22 cellular contexts compared by ENCODE assay signal in genomic region chr3:43442872-43443395, GRCh38.
DNase-seq lines count a peak whose midpoint lies in the region; ATAC-seq, FAIRE-seq and TF ChIP-seq lines count a peak whose summit lies in the region.
"Had no signal": no experiment of that assay in that cellular context is flagged by ENCODE, and none has a peak within 500 bp of the region (broad histone marks: within the 10 kb centered on the region; RNA-seq: fewer than 3 reads in every experiment).

No MANE protein-coding gene starts in this region.

- H3K4me2 ChIP-seq in A549 (no peak overlapping the region), K562 (ENCODE audit: insufficient read depth, low read length) (no peak overlapping the region), trophoblast cell (ENCODE audit: low read length) (peak overlapping the region; percentile 14)
- H3K4me2 ChIP-seq: PC-9 had no signal

- intact Hi-C loops in K562 (cut with micrococcal nuclease) = no loop called here

- FAIRE-seq in A549 (lab: Jason Lieb, UNC) (no peak), K562 (lab: Jason Lieb, UNC) (no peak)
- FAIRE-seq: GM12892, GM18507 had no signal

- BruUV-seq in K562 (replicated peaks; lab: Mats Ljungman, UMichigan) = no TSS peak

- TF ChIP-seq EP300 in A549 (IDR thresholded peaks at IDR 0.05) (no peak), K562 (IDR thresholded peaks at IDR 0.05; ENCODE audit: low read length) (no peak)

- no peak overlapping the region for H3K14ac ChIP-seq in trophoblast cell (ENCODE audit: low read length)

- no peak overlapping the region for H3K18ac ChIP-seq in trophoblast cell (ENCODE audit: low read length)

- in situ Hi-C loops in K562 (cut with MboI) = no loop called here

- H3K4me1 Mint-ChIP-seq in HFFc6 (ENCODE audit: low read depth) = peaks cover 30% of the 10 kb centered on the region
- no peaks in the 10 kb centered on the region for H3K4me1 Mint-ChIP-seq in activated CD4-positive, alpha-beta T cell treated with anti-CD3 and anti-CD28 coated beads, Interleukin-2, amount 10 ng/mL, durations not matched to agents 7 days and 5 days

- no peaks in the 10 kb centered on the region for H4K20me1 ChIP-seq in K562 (replicated peaks; ENCODE audit: control insufficient read depth, insufficient read depth, low read length)

- no peak overlapping the region for H3K9ac ChIP-seq in K562 (ENCODE audit: insufficient read depth in 1 of 2, low read depth in 2 of 2, low read length in 2 of 2)
- no peak overlapping the region for H3K9ac ChIP-seq in trophoblast cell (ENCODE audit: low read length)

- H3K27ac Mint-ChIP-seq in HFFc6 = peak overlapping the region; percentile 16; the same call in 1 of the 2 replicates
- H3K27ac Mint-ChIP-seq in activated CD4-positive, alpha-beta T cell treated with anti-CD3 and anti-CD28 coated beads, Interleukin-2, amount 10 ng/mL, durations not matched to agents 7 days and 5 days = no peak overlapping the region
- H3K27ac Mint-ChIP-seq: CD4-positive, alpha-beta T cell had no signal

- no peak for TF ChIP-seq CTCF in A549 (IDR thresholded peaks at IDR 0.05)
- TF ChIP-seq CTCF in HFFc6 (IDR thresholded peaks at IDR 0.05) = no peak
- 0 out of 6 replicates have a peak, but pooled peaks of 1 of the 3 experiments have one; percentile 10 for TF ChIP-seq CTCF in K562 (IDR thresholded peaks at IDR 0.05 in 2 of 3, conservative IDR thresholded peaks at IDR 0.05 in 1 of 3; ENCODE audit: insufficient read depth in 2 of 3, low read depth in 1 of 3, low read length in 3 of 3)

- TF ChIP-seq RAD21 in A549 (conservative IDR thresholded peaks at IDR 0.05 in 1 of 2, IDR thresholded peaks at IDR 0.05 in 1 of 2) = no peak
- no peak for TF ChIP-seq RAD21 in K562 (CRISPR knock-in tag; conservative IDR thresholded peaks at IDR 0.05 in 1 of 2, IDR thresholded peaks at IDR 0.05 in 1 of 2)

- H3K79me1 ChIP-seq in trophoblast cell (ENCODE audit: low read length) = no peaks in the 10 kb centered on the region

- CTCF ChIA-PET in A549 (lab: Yijun Ruan, JAX) (no interaction called here), K562 (lab: Yijun Ruan, JAX; ENCODE audit: low intra/inter-chr PET ratio) (no interaction called here)
- CTCF ChIA-PET in activated CD4-positive, alpha-beta T cell treated with anti-CD3 and anti-CD28 coated beads, Interleukin-2, amount 10 ng/mL, durations not matched to agents 7 days and 5 days (lab: Charles Lee) = no interaction called here

- H3K36me3 ChIP-seq in K562 (ENCODE audit: control insufficient read depth, insufficient read depth, low read length) (no peaks in the 10 kb centered on the region; the same call in 2 of the 3 replicates), trophoblast cell (ENCODE audit: control insufficient read depth in 1 of 2, insufficient read depth in 2 of 2, low read length in 2 of 2) (no peaks in the 10 kb centered on the region)

- no peaks in the 10 kb centered on the region for H3K9me3 ChIP-seq in A549
- no peaks in the 10 kb centered on the region for H3K9me3 ChIP-seq in K562 (replicated peaks; ENCODE audit: control insufficient read depth, insufficient read depth, low read depth, low read length)
- H3K9me3 ChIP-seq in trophoblast cell (ENCODE audit: insufficient read depth, low read depth, low read length) = no peaks in the 10 kb centered on the region

- H3K27me3 ChIP-seq in K562 (ENCODE audit: control insufficient read depth in 2 of 2, insufficient read depth in 2 of 2, low read length in 2 of 2) = no peaks in the 10 kb centered on the region
- H3K27me3 ChIP-seq in trophoblast cell (ENCODE audit: insufficient read depth, low read length) = no peaks in the 10 kb centered on the region

- no peak overlapping the region for H4K91ac ChIP-seq in trophoblast cell (ENCODE audit: low read depth, low read length)

- H3K4me3 ChIP-seq in A549 (no peak overlapping the region), K562 (no peak overlapping the region), trophoblast cell (ENCODE audit: low read depth, low read length) (no peak overlapping the region)
- H3K4me3 ChIP-seq: PC-9 had no signal

- no peak overlapping the region for H4K8ac ChIP-seq in trophoblast cell (ENCODE audit: low read depth, low read length)

- H3K4me3 Mint-ChIP-seq in HFFc6 = no peak overlapping the region
- no peak overlapping the region for H3K4me3 Mint-ChIP-seq in activated CD4-positive, alpha-beta T cell treated with anti-CD3 and anti-CD28 coated beads, Interleukin-2, amount 10 ng/mL, durations not matched to agents 7 days and 5 days
- H3K4me3 Mint-ChIP-seq: CD4-positive, alpha-beta T cell; T-cell had no signal

- H3K9me3 Mint-ChIP-seq in HFFc6 = no peaks in the 10 kb centered on the region
- H3K9me3 Mint-ChIP-seq in activated CD4-positive, alpha-beta T cell treated with anti-CD3 and anti-CD28 coated beads, Interleukin-2, amount 10 ng/mL, durations not matched to agents 7 days and 5 days = peaks cover 6% of the 10 kb centered on the region

- H2AFZ ChIP-seq in K562 (ENCODE audit: low read depth, low read length) (no peak overlapping the region), trophoblast cell (ENCODE audit: insufficient read depth, low read length, poor library complexity) (no peak overlapping the region)
- H2AFZ ChIP-seq: PC-9 had no signal

- no peak overlapping the region for H2BK5ac ChIP-seq in trophoblast cell (ENCODE audit: low read depth, low read length, poor library complexity)

- POLR2A ChIA-PET in A549 (lab: Yijun Ruan, JAX) (no interaction called here), K562 (lab: Yijun Ruan, JAX) (interaction anchor here (0.6 kb wide), 1 partner anchor 762 kb away, joined by 3 read pairs; no protein-coding TSS in a partner anchor)
- POLR2A ChIA-PET in activated CD4-positive, alpha-beta T cell treated with anti-CD3 and anti-CD28 coated beads, Interleukin-2, amount 10 ng/mL, durations not matched to agents 7 days and 5 days (lab: Charles Lee) = no interaction called here

- no peak overlapping the region for H3K4ac ChIP-seq in trophoblast cell (ENCODE audit: low read depth, low read length)

- WGBS in A549 (ENCODE audit: missing lambda C conversion rate) = 94% methylated on average over 2 of the region's 2 CpGs
- WGBS in K562 (ENCODE audit: insufficient coverage, low coverage, missing lambda C conversion rate) = 29% methylated on average over 2 of the region's 2 CpGs
- no CpG with 5 or more reads among the region's 2 CpGs for WGBS in trophoblast cell (ENCODE audit: extremely low coverage, insufficient coverage, insufficient read length)

- no peak overlapping the region for H2AK5ac ChIP-seq in trophoblast cell (ENCODE audit: low read length)

- H3K27me3 Mint-ChIP-seq in HFFc6 (ENCODE audit: insufficient read depth) = no peaks in the 10 kb centered on the region
- no peaks in the 10 kb centered on the region for H3K27me3 Mint-ChIP-seq in activated CD4-positive, alpha-beta T cell treated with anti-CD3 and anti-CD28 coated beads, Interleukin-2, amount 10 ng/mL, durations not matched to agents 7 days and 5 days
- H3K27me3 Mint-ChIP-seq: CD4-positive, alpha-beta T cell; T-cell had no signal

- H3K4me1 ChIP-seq in A549 (no peaks in the 10 kb centered on the region), K562 (replicated peaks in 1 of 2; ENCODE audit: control insufficient read depth in 2 of 2, insufficient read depth in 2 of 2, low read length in 2 of 2) (no peaks in the 10 kb centered on the region), trophoblast cell (ENCODE audit: control insufficient read depth in 1 of 2, insufficient read depth in 2 of 2, low read length in 2 of 2) (no peaks in the 10 kb centered on the region)

- H4K12ac ChIP-seq in trophoblast cell (ENCODE audit: low read depth, low read length) = no peak overlapping the region

- no peak overlapping the region for H3K27ac ChIP-seq in A549
- no peak overlapping the region for H3K27ac ChIP-seq in K562 (ENCODE audit: extremely low read depth, low read depth, low read length)
- H3K27ac ChIP-seq in trophoblast cell (ENCODE audit: low read depth, low read length) = no peak overlapping the region
- H3K27ac ChIP-seq: 22Rv1, PC-9, RWPE1 had no signal

- TF ChIP-seq POLR2A in A549 (IDR thresholded peaks at IDR 0.05; ENCODE audit: low read length) = no peak
- TF ChIP-seq POLR2A in K562 (conservative IDR thresholded peaks at IDR 0.05) = no peak

- peaks cover 8% of the 10 kb centered on the region for H3K36me3 Mint-ChIP-seq in HFFc6 (ENCODE audit: low read depth)
- H3K36me3 Mint-ChIP-seq in activated CD4-positive, alpha-beta T cell treated with anti-CD3 and anti-CD28 coated beads, Interleukin-2, amount 10 ng/mL, durations not matched to agents 7 days and 5 days (ENCODE audit: low read depth) = peaks cover 6% of the 10 kb centered on the region

- ATAC-seq in A549 (peak; percentile 36 to 73; a peak in 3 of 6 replicates), K562 (peak; percentile 57; the same call in 2 of the 3 replicates), HG03439 (IDR thresholded peaks at IDR 0.05; ENCODE audit: unreplicated experiment) (no peak)
- ATAC-seq: SK-N-SH treated with all-trans-retinoic acid at 6 μM for 48 hours, T-cell had no signal

- H3K9me1 ChIP-seq in K562 (ENCODE audit: control insufficient read depth, insufficient read depth, low read length) = no peaks in the 10 kb centered on the region

- H2BK120ac ChIP-seq in trophoblast cell (ENCODE audit: insufficient read depth, low read length, poor library complexity) = no peak overlapping the region

- H2BK12ac ChIP-seq in trophoblast cell (ENCODE audit: low read length) = no peak overlapping the region

- DNase-seq in A549 (ENCODE audit: low read depth in 1 of 2, low spot score in 1 of 2) = no peak
- DNase-seq in HFFc6 = no peak
- no peak for DNase-seq in K562 (ENCODE audit: extremely low read depth in 1 of 4, low spot score in 3 of 4)
- no peak for DNase-seq in trophoblast cell
- DNase-seq in activated CD4-positive, alpha-beta T cell treated with anti-CD3 and anti-CD28 coated beads, Interleukin-2, amount 10 ng/mL, durations not matched to agents 7 days and 5 days = no peak
- no peak for DNase-seq in stimulated activated CD4-positive, alpha-beta T cell treated with anti-CD3 and anti-CD28 coated beads, Interleukin-15, amount 100 ng/mL, for 24 hours
- no peak for DNase-seq in T-helper 2 cell
- DNase-seq: Calu3; CD4-positive, alpha-beta T cell; NCI-H1417; NCI-H187; NCI-H2107; NCI-H524; PC-9; SIG-M5; T-cell had no signal

- H3K79me2 ChIP-seq in K562 (ENCODE audit: control insufficient read depth, insufficient read depth, low read length) (no peaks in the 10 kb centered on the region), trophoblast cell (ENCODE audit: control insufficient read depth, insufficient read depth, low read length, poor library complexity) (no peaks in the 10 kb centered on the region)

- no peak overlapping the region for H3K23ac ChIP-seq in trophoblast cell (ENCODE audit: low read length)

TF ChIP-seq in A549, 52 proteins besides CTCF, POLR2A, EP300 and RAD21 (continues in another document):
- TF ChIP-seq ESRRA (IDR thresholded peaks at IDR 0.05; ENCODE audit: borderline replicate concordance, low read length) (no peak), ZC3H11A (IDR thresholded peaks at IDR 0.05) (no peak), MAZ (IDR thresholded peaks at IDR 0.05; ENCODE audit: borderline replicate concordance, low read depth, low read length) (no peak)

TF ChIP-seq in K562, 482 proteins besides CTCF, POLR2A, EP300 and RAD21:
- TF ChIP-seq ZNF143 (CRISPR knock-in tag; IDR thresholded peaks at IDR 0.05) = no peak
